Comparison of ENCODE assay signal across 1 cellular context in genomic region chr13:76522083-76522755, GRCh38.
A peak's percentile ranks its signal among the peaks of the same experiment; 100 is the strongest.
TF ChIP-seq lines count a peak whose summit lies in the region.

No MANE protein-coding gene starts in this region.

TF ChIP-seq in SK-N-SH, 30 proteins besides CTCF, POLR2A, EP300 and RAD21 (continued from another document):
- TF ChIP-seq USF2 (IDR thresholded peaks at IDR 0.05; ENCODE audit: borderline replicate concordance, low read depth, low read length) (no peak), PBX3 (IDR thresholded peaks at IDR 0.05) (peak; percentile 29; the same call in 1 of the 2 replicates), CHD2 (IDR thresholded peaks at IDR 0.05; ENCODE audit: low read length, partially characterized antibody) (peak; percentile 89), POLR2AphosphoS5 (IDR thresholded peaks at IDR 0.05; ENCODE audit: low read depth, low read length) (peak; percentile 12; the same call in 1 of the 2 replicates), RCOR1 (IDR thresholded peaks at IDR 0.05; ENCODE audit: low read length) (peak; percentile 100), TAF1 (IDR thresholded peaks at IDR 0.05; ENCODE audit: borderline replicate concordance, low read depth, low read length) (no peak)
